Comparison of ENCODE assay signal across 1 cellular context in the genomic region with DNA sequence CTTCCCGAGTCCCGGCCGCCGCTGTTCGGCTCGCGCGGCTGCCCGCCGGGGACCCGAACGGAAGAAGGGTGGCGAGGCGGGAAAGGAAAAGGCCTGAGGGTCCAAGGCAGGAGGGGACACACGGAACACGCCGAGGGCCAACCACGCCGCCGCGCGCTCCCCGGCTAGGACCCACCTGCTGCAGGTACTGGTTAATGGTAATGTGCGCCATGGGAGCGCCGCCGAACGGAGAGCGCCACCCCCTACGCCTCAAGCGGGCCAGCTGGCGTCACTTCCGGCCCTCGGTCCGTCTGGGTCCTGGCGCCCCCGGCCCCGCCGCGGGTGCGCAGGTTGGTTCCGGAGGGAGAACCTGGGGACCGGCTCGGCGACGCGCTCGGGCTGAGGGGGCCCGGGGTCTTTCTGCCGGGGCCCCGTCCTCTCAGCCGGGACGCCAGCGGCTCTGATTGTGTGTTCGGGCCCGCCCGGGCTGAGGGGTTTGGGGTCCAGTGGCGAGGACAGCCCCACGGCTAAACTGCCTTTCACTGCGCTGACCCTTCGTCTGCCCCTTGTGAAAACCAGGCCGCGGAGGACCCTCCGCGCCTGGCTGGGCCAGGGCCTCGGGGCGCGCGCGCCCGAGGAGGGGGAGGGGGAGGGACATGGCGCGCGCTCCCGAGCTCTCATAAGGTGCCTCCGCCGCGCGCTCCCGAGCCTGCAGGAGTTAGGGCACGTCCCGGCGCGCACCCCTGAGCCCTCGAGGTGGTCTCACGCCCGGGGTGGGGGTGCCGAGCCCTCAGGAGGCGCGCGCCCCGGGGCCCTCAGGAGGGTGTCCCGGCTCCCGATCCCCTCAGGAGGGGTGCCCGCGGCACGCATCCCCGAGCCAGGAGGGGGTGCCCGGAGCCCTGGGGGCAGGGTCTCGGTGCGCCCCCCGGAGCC.
TF ChIP-seq lines count a peak whose summit lies in the region.

Gene PCID2, minus strand, starts transcription at position 246 of the 912 bp plus-strand sequence. Its CDS starts 35 bp downstream, at position 211.

TF ChIP-seq in K562, 482 proteins besides CTCF, POLR2A, EP300 and RAD21 (continued from another document):
- peak; percentile 54; the same call in 1 of the 2 replicates for TF ChIP-seq ETV1 (tag; conservative IDR thresholded peaks at IDR 0.05; ENCODE audit: low read depth)
- TF ChIP-seq NCOA6 (IDR thresholded peaks at IDR 0.05), result no peak
- peak; percentile 90 for TF ChIP-seq RBBP5 (IDR thresholded peaks at IDR 0.05; ENCODE audit: borderline replicate concordance, insufficient read depth, low read length, poor library complexity, severe bottlenecking)
- TF ChIP-seq JUND (IDR thresholded peaks at IDR 0.05; ENCODE audit: borderline replicate concordance, low read depth, low read length), result peak; percentile 81
- peak; percentile 51; the same call in 1 of the 3 replicates for TF ChIP-seq JUND (tag; IDR thresholded peaks at IDR 0.05; ENCODE audit: borderline replicate concordance, low read depth, low read length)
- TF ChIP-seq NCOA1 (IDR thresholded peaks at IDR 0.05; ENCODE audit: low read depth), result peak; percentile 97
- TF ChIP-seq ZC3H11A (IDR thresholded peaks at IDR 0.05; ENCODE audit: low read depth, low read length), result peak; percentile 88
- TF ChIP-seq ZBTB9 (CRISPR knock-in tag; IDR thresholded peaks at IDR 0.05), result 0 out of 2 replicates have a peak, but pooled peaks have one; percentile 22
- peak; percentile 78; the same call in 1 of the 2 replicates for TF ChIP-seq MYC (IDR thresholded peaks at IDR 0.05; ENCODE audit: low read depth, low read length)
- peak; percentile 62; the same call in 1 of the 2 replicates for TF ChIP-seq MYC (CRISPR knock-in tag; IDR thresholded peaks at IDR 0.05; ENCODE audit: borderline replicate concordance, low read depth)
- no peak for TF ChIP-seq TEAD1 (CRISPR knock-in tag; IDR thresholded peaks at IDR 0.05)
- peak; percentile 75; the same call in 1 of the 2 replicates for TF ChIP-seq SMAD4 (CRISPR knock-in tag; conservative IDR thresholded peaks at IDR 0.05)
- no peak for TF ChIP-seq MCM5 (IDR thresholded peaks at IDR 0.05; ENCODE audit: low read depth)
